In genomic region chr17:39759204-39759603, GRCh38 we compare ENCODE assay signal across 1 cellular context.
TF ChIP-seq lines count a peak whose summit lies in the region.

No MANE protein-coding gene starts in this region.

TF ChIP-seq in GM12878, 131 proteins besides CTCF, POLR2A, EP300 and RAD21:
- TF ChIP-seq ZNF384 (IDR thresholded peaks at IDR 0.05; ENCODE audit: borderline replicate concordance, low read depth, low read length) = 0 out of 2 replicates have a peak, but pooled peaks have one; percentile 13
- no peak for TF ChIP-seq ZNF207 (IDR thresholded peaks at IDR 0.05; ENCODE audit: borderline replicate concordance)
